In the genomic region with DNA sequence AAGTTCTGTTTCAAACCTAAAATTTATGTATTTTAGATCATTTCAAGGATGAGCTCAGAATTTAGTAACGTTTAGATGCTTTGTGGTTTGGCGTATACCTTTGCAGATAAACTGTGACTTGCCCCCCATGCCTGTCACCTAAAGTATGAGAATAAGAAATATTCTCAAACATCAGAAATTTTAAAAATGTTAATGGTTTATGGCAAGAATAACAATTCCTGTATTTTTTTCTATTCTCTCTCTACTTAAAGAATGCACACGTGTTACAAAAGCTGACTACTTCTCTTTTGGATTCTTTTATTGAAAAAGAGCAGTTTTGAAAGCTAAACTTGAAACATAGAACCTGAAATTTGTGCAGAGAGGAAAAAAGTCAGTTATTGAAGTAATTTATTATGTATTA, we compare ENCODE assay signal across 14 cellular contexts. TPM values are rescaled to one million over a fixed set of nuclear protein-coding genes. Genes with fewer than 3 reads are reported as not detected.
DNase-seq lines count a peak whose midpoint lies in the region; ATAC-seq and TF ChIP-seq lines count a peak whose summit lies in the region.
"Had no signal": no experiment of that assay in that cellular context is flagged by ENCODE, and none has a peak within 500 bp of the region (broad histone marks: within the 10 kb centered on the region; RNA-seq: fewer than 3 reads in every experiment).

No MANE protein-coding gene starts in this region.

- no peaks in the 10 kb centered on the region for H3K9me3 Mint-ChIP-seq in MCF 10A (ENCODE audit: unreplicated experiment)
- H3K9me3 Mint-ChIP-seq in activated T-cell treated with anti-CD3 and anti-CD28 coated beads, Interleukin-2, amount 50 U/mL, for 24 hours = no peaks in the 10 kb centered on the region
- no peaks in the 10 kb centered on the region for H3K9me3 Mint-ChIP-seq in activated naive CD8-positive, alpha-beta T cell treated with anti-CD3 and anti-CD28 coated beads, Interleukin-2, amount 50 U/mL, for 24 hours

- H3K36me3 ChIP-seq in OCI-LY1 (ENCODE audit: insufficient read depth, low read length) (peaks cover 36% of the 10 kb centered on the region), testis (ENCODE audit: low read depth, missing control alignments) (no peaks in the 10 kb centered on the region)

- BruUV-seq in MCF 10A (replicated peaks; lab: Mats Ljungman, UMichigan) = no TSS peak

- H3K9me2 ChIP-seq in OCI-LY1 (ENCODE audit: low read depth, low read length) = no peaks in the 10 kb centered on the region

- no peak for DNase-seq in MCF 10A (ENCODE audit: unreplicated experiment)
- DNase-seq in medulla oblongata (ENCODE audit: extremely low spot score) = peak; percentile 30
- DNase-seq in testis = no peak
- no peak for DNase-seq in inferior parietal cortex (ENCODE audit: extremely low spot score)
- DNase-seq in activated T-cell treated with anti-CD3 and anti-CD28 coated beads, Interleukin-2, amount 50 U/mL, for 24 hours = no peak
- no peak for DNase-seq in activated naive CD8-positive, alpha-beta T cell treated with anti-CD3 and anti-CD28 coated beads, Interleukin-2, amount 50 U/mL, for 24 hours
- DNase-seq: activated CD4-positive, CD25-positive, alpha-beta regulatory T cell treated with anti-CD3 and anti-CD28 coated beads, Interleukin-2, amount 50 U/mL, for 72 hours; activated gamma-delta T cell treated with Interleukin-2 at 50 U/mL for 16 hours; DMS 273 treated with DMSO at 0.1 percent for 48 hours; NCI-H774; stimulated activated CD4-positive, alpha-beta T cell treated with anti-CD3 and anti-CD28 coated beads, Interleukin-4, amount 100 ng/mL, for 4 hours; T-helper 17 cell had no signal

- H3K4me1 Mint-ChIP-seq in MCF 10A (ENCODE audit: insufficient read depth, unreplicated experiment) = peaks cover 11% of the 10 kb centered on the region
- H3K4me1 Mint-ChIP-seq in activated T-cell treated with anti-CD3 and anti-CD28 coated beads, Interleukin-2, amount 50 U/mL, for 24 hours (ENCODE audit: low read depth) = peaks cover 14% of the 10 kb centered on the region
- peaks cover 12% of the 10 kb centered on the region for H3K4me1 Mint-ChIP-seq in activated naive CD8-positive, alpha-beta T cell treated with anti-CD3 and anti-CD28 coated beads, Interleukin-2, amount 50 U/mL, for 24 hours

- TF ChIP-seq CTCF in OCI-LY1 (IDR thresholded peaks at IDR 0.05; ENCODE audit: low read length) (no peak), MCF 10A (IDR thresholded peaks at IDR 0.05; ENCODE audit: unreplicated experiment) (no peak), testis (IDR thresholded peaks at IDR 0.05) (no peak)

- CTCF ChIA-PET in MCF 10A (lab: Yijun Ruan, JAX) = interaction anchor here (0.6 to 2.8 kb wide), 6 partner anchors 8 to 658 kb away, joined by 3 to 12 read pairs (median 4); no protein-coding TSS in a partner anchor

- H3K4me3 Mint-ChIP-seq in MCF 10A (ENCODE audit: unreplicated experiment) = peak overlapping the region; percentile 88
- no peak overlapping the region for H3K4me3 Mint-ChIP-seq in activated T-cell treated with anti-CD3 and anti-CD28 coated beads, Interleukin-2, amount 50 U/mL, for 24 hours
- H3K4me3 Mint-ChIP-seq in activated naive CD8-positive, alpha-beta T cell treated with anti-CD3 and anti-CD28 coated beads, Interleukin-2, amount 50 U/mL, for 24 hours = no peak overlapping the region
- H3K4me3 Mint-ChIP-seq: T-helper 17 cell had no signal

- peak overlapping the region; percentile 96 for H3K27ac Mint-ChIP-seq in MCF 10A (ENCODE audit: low read depth, unreplicated experiment)
- H3K27ac Mint-ChIP-seq in activated T-cell treated with anti-CD3 and anti-CD28 coated beads, Interleukin-2, amount 50 U/mL, for 24 hours = no peak overlapping the region
- no peak overlapping the region for H3K27ac Mint-ChIP-seq in activated naive CD8-positive, alpha-beta T cell treated with anti-CD3 and anti-CD28 coated beads, Interleukin-2, amount 50 U/mL, for 24 hours
- H3K27ac Mint-ChIP-seq: T-helper 17 cell had no signal

- ATAC-seq in activated naive CD8-positive, alpha-beta T cell treated with anti-CD3 and anti-CD28 coated beads, Interleukin-2, amount 50 U/mL, for 24 hours = no peak
- ATAC-seq: T-helper 17 cell had no signal

- WGBS in testis, 2 donors = 37 to 52% methylated on average over 3 of the region's 3 CpGs

- H3F3A ChIP-seq in OCI-LY1 (ENCODE audit: insufficient read depth, low read length) = no peaks in the 10 kb centered on the region; the same call in 1 of the 2 replicates

- H3K4me3 ChIP-seq in OCI-LY1 (ENCODE audit: low read depth, low read length, poor library complexity, severe bottlenecking) (no peak overlapping the region), testis (no peak overlapping the region)

- H2AFZ ChIP-seq in OCI-LY1 (ENCODE audit: low read length) = no peak overlapping the region

- no peaks in the 10 kb centered on the region for H3K27me3 ChIP-seq in OCI-LY1 (ENCODE audit: insufficient read depth, low read length)
- no peaks in the 10 kb centered on the region for H3K27me3 ChIP-seq in testis

- H3K9me3 ChIP-seq in OCI-LY1 (ENCODE audit: low read length) (no peaks in the 10 kb centered on the region), testis (no peaks in the 10 kb centered on the region)

- POLR2A ChIA-PET in MCF 10A (lab: Yijun Ruan, JAX) = interaction anchor here (0.8 to 3.4 kb wide), 16 partner anchors 8 to 657 kb away, joined by 3 to 56 read pairs (median 4); no protein-coding TSS in a partner anchor

- H3K4me2 ChIP-seq in OCI-LY1 (ENCODE audit: low read length) = peak overlapping the region; percentile 70; the same call in 1 of the 2 replicates

- no peaks in the 10 kb centered on the region for H4K20me1 ChIP-seq in OCI-LY1 (ENCODE audit: insufficient read depth, low read length)

- H3K36me3 Mint-ChIP-seq in MCF 10A (ENCODE audit: insufficient read depth, unreplicated experiment) = peaks cover 31% of the 10 kb centered on the region
- H3K36me3 Mint-ChIP-seq in activated T-cell treated with anti-CD3 and anti-CD28 coated beads, Interleukin-2, amount 50 U/mL, for 24 hours (ENCODE audit: low read depth) = peaks cover 14% of the 10 kb centered on the region
- H3K36me3 Mint-ChIP-seq in activated naive CD8-positive, alpha-beta T cell treated with anti-CD3 and anti-CD28 coated beads, Interleukin-2, amount 50 U/mL, for 24 hours (ENCODE audit: low read depth) = peaks cover 5% of the 10 kb centered on the region

- TF ChIP-seq POLR2A in testis (IDR thresholded peaks at IDR 0.05) = no peak

- no peak overlapping the region for H3K9ac ChIP-seq in OCI-LY1 (ENCODE audit: low read length)

- H3K79me2 ChIP-seq in OCI-LY1 (ENCODE audit: insufficient read depth, low read length) = peaks cover 59% of the 10 kb centered on the region

- H3K4me1 ChIP-seq in OCI-LY1 (ENCODE audit: insufficient read depth, low read length, severe bottlenecking) = peaks cover 41% of the 10 kb centered on the region
- peaks cover 15% of the 10 kb centered on the region for H3K4me1 ChIP-seq in testis

- no peaks in the 10 kb centered on the region for H3K27me3 Mint-ChIP-seq in MCF 10A (ENCODE audit: insufficient read depth, unreplicated experiment)
- peaks cover 12% of the 10 kb centered on the region for H3K27me3 Mint-ChIP-seq in activated T-cell treated with anti-CD3 and anti-CD28 coated beads, Interleukin-2, amount 50 U/mL, for 24 hours
- H3K27me3 Mint-ChIP-seq in activated naive CD8-positive, alpha-beta T cell treated with anti-CD3 and anti-CD28 coated beads, Interleukin-2, amount 50 U/mL, for 24 hours = peaks cover 14% of the 10 kb centered on the region

- H3K27ac ChIP-seq in OCI-LY1 (ENCODE audit: low read depth, low read length, poor library complexity, severe bottlenecking) (no peak overlapping the region), testis (peak overlapping the region; percentile 52 to 97)
- H3K27ac ChIP-seq: RWPE1 had no signal

- intact Hi-C loops in MCF 10A (cut with micrococcal nuclease) = loop anchor here (10.0 kb wide), 1 partner anchor 139 kb away; no protein-coding TSS in a partner anchor
- intact Hi-C loops in testis (cut with DNase I; ENCODE audit: low total_unique reads) = no loop called here

RNA-seq across cellular contexts. Expression of gene NFIA, which starts 3.9 kb away (rescaled TPM):
- total RNA-seq in MCF 10A (2022) = 47.4 and 54.8 TPM in 2 replicates
- 10 to 100 TPM; 53.5 to 78.9 TPM for total RNA-seq in testis
- polyA plus RNA-seq in testis (ENCODE audit: insufficient read depth, low read depth, low replicate concordance) = 11.6 TPM
